22 cellular contexts compared by ENCODE assay signal in genomic region chr11:35649984-35650383, GRCh38. TPM values are rescaled to one million over a fixed set of nuclear protein-coding genes. Genes with fewer than 3 reads are reported as not detected.
DNase-seq lines count a peak whose midpoint lies in the region; ATAC-seq and TF ChIP-seq lines count a peak whose summit lies in the region.
"Had no signal": no experiment of that assay in that cellular context is flagged by ENCODE, and none has a peak within 500 bp of the region (broad histone marks: within the 10 kb centered on the region; RNA-seq: fewer than 3 reads in every experiment).

No MANE protein-coding gene starts in this region.

- H4K20me1 ChIP-seq in mammary epithelial cell (ENCODE audit: insufficient read depth, low read length), result no peaks in the 10 kb centered on the region
- H4K20me1 ChIP-seq: BLaER1 had no signal

- H3K27ac Mint-ChIP-seq in MCF 10A (ENCODE audit: low read depth, unreplicated experiment), result no peak overlapping the region
- no peak overlapping the region for H3K27ac Mint-ChIP-seq in stimulated activated naive CD8-positive, alpha-beta T cell treated with anti-CD3 and anti-CD28 coated beads, Interleukin-15, amount 100 ng/mL, for 72 hours
- H3K27ac Mint-ChIP-seq: naive thymus-derived CD8-positive, alpha-beta T cell; progenitor cell of endocrine pancreas had no signal

- CTCF ChIA-PET in mammary epithelial cell (lab: Charles Lee; ENCODE audit: low non-redundant PET), result no interaction called here
- CTCF ChIA-PET in MCF 10A (lab: Yijun Ruan, JAX), result interaction anchor here (0.6 kb wide), 1 partner anchor 1216 kb away, joined by 3 read pairs; no protein-coding TSS in a partner anchor

- H3K4me2 ChIP-seq in mammary epithelial cell (ENCODE audit: insufficient read depth, low read depth, low read length), result no peak overlapping the region
- H3K4me2 ChIP-seq: BLaER1 had no signal

- peaks cover 9% of the 10 kb centered on the region for H3K4me1 Mint-ChIP-seq in MCF 10A (ENCODE audit: insufficient read depth, unreplicated experiment)
- H3K4me1 Mint-ChIP-seq in stimulated activated naive CD8-positive, alpha-beta T cell treated with anti-CD3 and anti-CD28 coated beads, Interleukin-15, amount 100 ng/mL, for 72 hours, result no peaks in the 10 kb centered on the region
- H3K4me1 Mint-ChIP-seq: naive thymus-derived CD8-positive, alpha-beta T cell had no signal

- TF ChIP-seq CTCF in mammary epithelial cell (conservative IDR thresholded peaks at IDR 0.05 in 1 of 2, IDR thresholded peaks at IDR 0.05 in 1 of 2; ENCODE audit: extremely low read depth in 1 of 2, insufficient read depth in 1 of 2, low read depth in 1 of 2, low read length in 2 of 2), result no peak
- no peak for TF ChIP-seq CTCF in MCF 10A (IDR thresholded peaks at IDR 0.05; ENCODE audit: unreplicated experiment)

- no peak overlapping the region for H3K9ac ChIP-seq in mammary epithelial cell (ENCODE audit: insufficient read depth, low read length)
- H3K9ac ChIP-seq: BLaER1 had no signal

- H3K4me1 ChIP-seq in mammary epithelial cell (ENCODE audit: insufficient read depth, low read length), result peaks cover 2% of the 10 kb centered on the region
- H3K4me1 ChIP-seq: gastrocnemius medialis, lower lobe of right lung, spleen had no signal

- WGBS in mammary epithelial cell (ENCODE audit: low coverage, missing lambda C conversion rate), result 56% methylated on average over 1 of the region's 1 CpG

- ATAC-seq in stimulated activated naive CD8-positive, alpha-beta T cell treated with anti-CD3 and anti-CD28 coated beads, Interleukin-15, amount 100 ng/mL, for 72 hours, result peak; percentile 46
- no peak for ATAC-seq in sciatic nerve
- ATAC-seq: gastrocnemius medialis; lower lobe of right lung; naive thymus-derived CD8-positive, alpha-beta T cell had no signal

- BruUV-seq in mammary epithelial cell (replicated peaks; lab: Mats Ljungman, UMichigan), result no TSS peak
- BruUV-seq in MCF 10A (replicated peaks; lab: Mats Ljungman, UMichigan), result no TSS peak

- H3K9me3 ChIP-seq in mammary epithelial cell (replicated peaks; ENCODE audit: insufficient read depth, low read length), result no peaks in the 10 kb centered on the region
- H3K9me3 ChIP-seq: gastrocnemius medialis, lower lobe of right lung, SJSA1, spleen had no signal

- no peaks in the 10 kb centered on the region for H3K36me3 Mint-ChIP-seq in MCF 10A (ENCODE audit: insufficient read depth, unreplicated experiment)
- H3K36me3 Mint-ChIP-seq: brain; naive thymus-derived CD8-positive, alpha-beta T cell had no signal

- no peaks in the 10 kb centered on the region for H3K9me3 Mint-ChIP-seq in MCF 10A (ENCODE audit: unreplicated experiment)
- H3K9me3 Mint-ChIP-seq in stimulated activated naive CD8-positive, alpha-beta T cell treated with anti-CD3 and anti-CD28 coated beads, Interleukin-15, amount 100 ng/mL, for 72 hours, result no peaks in the 10 kb centered on the region

- in situ Hi-C loops in mammary epithelial cell (cut with MboI; ENCODE audit: low sequenced_read_pairs in 2 of 2), result no loop called here

- H3K36me3 ChIP-seq in mammary epithelial cell (ENCODE audit: insufficient read depth, low read length), result no peaks in the 10 kb centered on the region
- H3K36me3 ChIP-seq: BLaER1, gastrocnemius medialis, lower lobe of right lung, SJSA1, spleen had no signal

- dilution Hi-C loops in mammary epithelial cell (cut with HindIII; ENCODE audit: low sequenced_read_pairs), result loop anchor here (25.0 kb wide), 1 partner anchor 612 kb away; no protein-coding TSS in a partner anchor

- H3K27me3 Mint-ChIP-seq in MCF 10A (ENCODE audit: insufficient read depth, unreplicated experiment), result no peaks in the 10 kb centered on the region
- H3K27me3 Mint-ChIP-seq in stimulated activated naive CD8-positive, alpha-beta T cell treated with anti-CD3 and anti-CD28 coated beads, Interleukin-15, amount 100 ng/mL, for 72 hours, result peaks cover 59% of the 10 kb centered on the region

- no peaks in the 10 kb centered on the region for H3K27me3 ChIP-seq in mammary epithelial cell (ENCODE audit: insufficient read depth, low read length)
- H3K27me3 ChIP-seq: BLaER1, gastrocnemius medialis, SJSA1 had no signal

- no peak overlapping the region for H3K27ac ChIP-seq in mammary epithelial cell (ENCODE audit: insufficient read depth, low read depth, low read length)
- H3K27ac ChIP-seq: BLaER1, gastrocnemius medialis, lower lobe of right lung, SJSA1, spleen had no signal

- H3K4me3 ChIP-seq in mammary epithelial cell (replicated peaks in 1 of 3; ENCODE audit: insufficient read depth in 1 of 3, low read depth in 2 of 3, low read length in 3 of 3), result no peak overlapping the region
- H3K4me3 ChIP-seq: BLaER1, gastrocnemius medialis, lower lobe of right lung, SJSA1, spleen had no signal

- POLR2A ChIA-PET in MCF 10A (lab: Yijun Ruan, JAX), result interaction anchor here (2.3 kb wide), 1 partner anchor 12 kb away, joined by 7 read pairs; the partner anchor contains the start of gene TRIM44

- peak; percentile 66 for DNase-seq in mammary epithelial cell
- DNase-seq in MCF 10A (ENCODE audit: unreplicated experiment), result no peak
- DNase-seq in NCI-H226, result peak; percentile 64
- peak; percentile 47 for DNase-seq in dedifferentiated amniotic fluid mesenchymal stem cell (ENCODE audit: extremely low spot score)
- no peak for DNase-seq in stimulated activated naive CD8-positive, alpha-beta T cell treated with anti-CD3 and anti-CD28 coated beads, Interleukin-15, amount 100 ng/mL, for 72 hours
- no peak for DNase-seq in sciatic nerve (ENCODE audit: low spot score)
- no peak for DNase-seq in posterior cingulate gyrus
- no peak for DNase-seq in islet precursor cell
- DNase-seq: activated CD4-positive, alpha-beta T cell treated with anti-CD3 and anti-CD28 coated beads, Interleukin-2, amount 50 U/mL, for 4 hours; activated effector memory CD4-positive, alpha-beta T cell treated with Interleukin-2 at 50 U/mL for 16 hours; effector CD4-positive, alpha-beta T cell; gastrocnemius medialis; Kasumi-1; lower lobe of right lung; naive thymus-derived CD8-positive, alpha-beta T cell; NCI-H1694; NCI-H446; spleen had no signal

- no peak overlapping the region for H3K4me3 Mint-ChIP-seq in MCF 10A (ENCODE audit: unreplicated experiment)
- H3K4me3 Mint-ChIP-seq in stimulated activated naive CD8-positive, alpha-beta T cell treated with anti-CD3 and anti-CD28 coated beads, Interleukin-15, amount 100 ng/mL, for 72 hours, result no peak overlapping the region
- H3K4me3 Mint-ChIP-seq: brain; naive thymus-derived CD8-positive, alpha-beta T cell had no signal

- H3K79me2 ChIP-seq in mammary epithelial cell (ENCODE audit: insufficient read depth, low read length), result no peaks in the 10 kb centered on the region

- intact Hi-C loops in mammary epithelial cell (cut with micrococcal nuclease) (no loop called here), MCF 10A (cut with micrococcal nuclease) (no loop called here), sciatic nerve (cut with DNase I) (no loop called here), posterior cingulate gyrus (cut with DNase I) (no loop called here)

- H2AFZ ChIP-seq in mammary epithelial cell (ENCODE audit: low read depth, low read length), result no peak overlapping the region

RNA-seq across cellular contexts. Expression of gene TRIM44, which starts 12.6 kb away (rescaled TPM):
- 10 to 100 TPM; 27.7 to 55.7 TPM for total RNA-seq in mammary epithelial cell
- 46.0 TPM for polyA plus RNA-seq in mammary epithelial cell
- 211 TPM for polyA minus RNA-seq in mammary epithelial cell
- total RNA-seq in MCF 10A (2022), result 98.5 and 103 TPM in 2 replicates
- 60.1 TPM for total RNA-seq in sciatic nerve

RNA-seq across cellular contexts. Expression of gene FJX1, which starts 31.7 kb away (rescaled TPM):
- total RNA-seq in mammary epithelial cell, result 10 to 100 TPM; 38.5 to 53.8 TPM
- 20.4 TPM for polyA plus RNA-seq in mammary epithelial cell
- 12.6 TPM for polyA minus RNA-seq in mammary epithelial cell
- 33.3 and 53.7 TPM in 2 replicates for total RNA-seq in MCF 10A (2022)
- total RNA-seq in sciatic nerve, result 3.9 TPM
- total RNA-seq: naive thymus-derived CD8-positive, alpha-beta T cell had no signal

Comparison
In these comparisons a context has a peak if more than half of its experiments do, and no peak if none do; other contexts are left out.
1. DNase-seq: peak in mammary epithelial cell (single experiment), NCI-H226 (single experiment) and dedifferentiated amniotic fluid mesenchymal stem cell (single experiment); none in MCF 10A (single experiment), stimulated activated naive CD8-positive, alpha-beta T cell treated with anti-CD3 and anti-CD28 coated beads, Interleukin-15, amount 100 ng/mL, for 72 hours (0 of 2), sciatic nerve (single experiment), posterior cingulate gyrus (0 of 10) and islet precursor cell (single experiment).